Comparison of ENCODE assay signal across 8 cellular contexts in genomic region chr17:79843475-79843916, GRCh38.
DNase-seq lines count a peak whose midpoint lies in the region; ATAC-seq and TF ChIP-seq lines count a peak whose summit lies in the region.

No MANE protein-coding gene starts in this region.

- H3K27me3 ChIP-seq in HL-60 (ENCODE audit: insufficient read depth, poor library complexity, severe bottlenecking) (peaks cover 43% of the 10 kb centered on the region), iPS-18a (ENCODE audit: control insufficient read depth, insufficient read depth, low read length) (peaks cover 86% of the 10 kb centered on the region)

- no peak overlapping the region for H3K9ac ChIP-seq in iPS-18a (ENCODE audit: low read length)

- no peak overlapping the region for H3K27ac Mint-ChIP-seq in stimulated activated effector memory CD8-positive, alpha-beta T cell treated with anti-CD3 and anti-CD28 coated beads, Interleukin-12 subunit alpha, Interleukin-12 subunit beta, amount 100 ng/mL, for 72 hours

- peaks cover 27% of the 10 kb centered on the region for H3K4me1 Mint-ChIP-seq in stimulated activated effector memory CD8-positive, alpha-beta T cell treated with anti-CD3 and anti-CD28 coated beads, Interleukin-12 subunit alpha, Interleukin-12 subunit beta, amount 100 ng/mL, for 72 hours

- H3K9me3 Mint-ChIP-seq in stimulated activated effector memory CD8-positive, alpha-beta T cell treated with anti-CD3 and anti-CD28 coated beads, Interleukin-12 subunit alpha, Interleukin-12 subunit beta, amount 100 ng/mL, for 72 hours = no peaks in the 10 kb centered on the region

- H3K4me3 ChIP-seq in HL-60 (replicated peaks; ENCODE audit: insufficient read depth, low read length) (peak overlapping the region; percentile 25), iPS-18a (ENCODE audit: low read length) (peak overlapping the region; percentile 56)

- no peaks in the 10 kb centered on the region for H3K9me3 ChIP-seq in iPS-18a (ENCODE audit: control insufficient read depth, low read depth, low read length)

- H3K4me3 Mint-ChIP-seq in stimulated activated effector memory CD8-positive, alpha-beta T cell treated with anti-CD3 and anti-CD28 coated beads, Interleukin-12 subunit alpha, Interleukin-12 subunit beta, amount 100 ng/mL, for 72 hours = peak overlapping the region; percentile 88

- H3K4me1 ChIP-seq in iPS-18a (ENCODE audit: control insufficient read depth, low read depth, low read length) = peaks cover 4% of the 10 kb centered on the region

- no peak for TF ChIP-seq CTCF in HL-60 (IDR thresholded peaks at IDR 0.05; ENCODE audit: insufficient read depth, low read length)

- no peak overlapping the region for H3K27ac ChIP-seq in HL-60 (replicated peaks)
- H3K27ac ChIP-seq in iPS-18a (ENCODE audit: low read length) = no peak overlapping the region
- no peak overlapping the region for H3K27ac ChIP-seq in substantia nigra (ENCODE audit: low read depth, low read length, poor library complexity, severe bottlenecking)

- peaks cover 1% of the 10 kb centered on the region for H3K36me3 Mint-ChIP-seq in stimulated activated effector memory CD8-positive, alpha-beta T cell treated with anti-CD3 and anti-CD28 coated beads, Interleukin-12 subunit alpha, Interleukin-12 subunit beta, amount 100 ng/mL, for 72 hours

- H3K36me3 ChIP-seq in iPS-18a (ENCODE audit: control insufficient read depth, low read depth, low read length) = no peaks in the 10 kb centered on the region

- DNase-seq in HL-60 (ENCODE audit: low read depth in 1 of 2, low spot score in 1 of 2) (no peak), NCI-H2227 (lab: John Stamatoyannopoulos, UW; ENCODE audit: unreplicated experiment) (no peak), substantia nigra (lab: John Stamatoyannopoulos, UW) (no peak), NCI-H1092 treated with DMSO at 0.1 percent for 48 hours (lab: John Stamatoyannopoulos, UW) (no peak)
- DNase-seq in activated CD8-positive, alpha-beta memory T cell treated with anti-CD3 and anti-CD28 coated beads, Interleukin-2, amount 50 U/mL, for 48 hours = peak; percentile 59
- peak in 1 of 2 donors; percentile 59 for DNase-seq in stimulated activated effector memory CD8-positive, alpha-beta T cell treated with anti-CD3 and anti-CD28 coated beads, Interleukin-12 subunit alpha, Interleukin-12 subunit beta, amount 100 ng/mL, for 72 hours (ENCODE audit: low spot score in 2 of 2)

- no peak for ATAC-seq in stimulated activated effector memory CD8-positive, alpha-beta T cell treated with anti-CD3 and anti-CD28 coated beads, Interleukin-12 subunit alpha, Interleukin-12 subunit beta, amount 100 ng/mL, for 72 hours
- ATAC-seq in GM18861 (IDR thresholded peaks at IDR 0.05; ENCODE audit: unreplicated experiment) = no peak
